ENCODE assay signal across 19 cellular contexts in the genomic region with DNA sequence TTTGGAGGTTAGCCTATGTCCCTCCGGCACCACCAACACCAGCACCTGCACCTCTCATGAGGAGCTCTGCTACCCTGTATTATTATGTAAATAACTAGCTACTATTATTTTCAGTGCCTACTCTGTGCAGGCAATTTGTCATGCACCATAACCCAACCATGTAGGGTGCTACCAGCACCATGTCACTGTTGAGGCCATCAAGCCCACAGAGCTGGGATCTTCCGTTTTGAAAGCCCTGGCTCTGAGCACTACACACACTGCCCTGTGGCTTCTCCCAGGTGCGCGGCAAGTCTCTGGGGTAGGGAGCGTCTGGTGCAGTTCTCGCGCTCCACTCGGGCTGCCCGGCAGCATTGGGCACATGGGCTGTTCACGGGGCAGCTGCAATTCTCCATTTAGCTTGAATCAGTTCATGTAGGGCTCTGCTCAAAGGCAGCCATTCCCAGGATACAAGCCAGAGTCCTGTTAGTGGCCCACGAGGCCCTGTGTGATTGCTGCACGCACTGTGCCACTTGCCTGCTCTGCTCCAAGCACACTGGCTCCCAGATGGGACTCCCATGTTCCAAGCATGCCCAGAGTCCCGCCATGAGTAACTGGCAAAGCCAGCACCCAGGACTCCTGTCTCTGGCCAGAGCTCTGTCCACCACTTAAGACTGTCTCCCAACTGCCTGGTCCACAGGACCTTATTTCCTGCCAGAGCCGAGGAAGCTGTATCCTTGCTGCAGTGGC. TPM values are rescaled to one million over a fixed set of nuclear protein-coding genes. Genes with fewer than 3 reads are reported as not detected.
"Had no signal": no experiment of that assay in that cellular context is flagged by ENCODE, and none has a peak within 500 bp of the region (broad histone marks: within the 10 kb centered on the region; RNA-seq: fewer than 3 reads in every experiment).

No MANE protein-coding gene starts in this region.

- H3K27ac ChIP-seq: cardiac muscle cell, left lung, parathyroid adenoma, right lobe of liver, skin epidermis, thoracic aorta, upper lobe of left lung had no signal

- H3K27ac Mint-ChIP-seq: activated CD4-positive, alpha-beta memory T cell treated with anti-CD3 and anti-CD28 coated beads, Interleukin-2, amount 10 ng/mL, durations not matched to agents 7 days and 5 days; activated CD4-positive, alpha-beta T cell treated with anti-CD3 and anti-CD28 coated beads, Interleukin-2, amount 10 ng/mL, durations not matched to agents 24 days and 14 days; activated naive CD4-positive, alpha-beta T cell treated with anti-CD3 and anti-CD28 coated beads, Interleukin-2, amount 10 ng/mL, durations not matched to agents 7 days and 5 days; activated T-cell treated with anti-CD3 and anti-CD28 coated beads, Interleukin-2, amount 50 U/mL, for 72 hours; immature natural killer cell; T-helper 1 cell treated with Interleukin-12 subunit alpha and Interleukin-12 subunit beta and Interleukin-4 antibody, amounts not matched to agents 30 μg/mL and 1 μg/mL, for 36 hours had no signal

- H3K4me3 ChIP-seq: cardiac muscle cell, left lung, right lobe of liver, skin epidermis, thoracic aorta, upper lobe of left lung had no signal

- H3K4me1 Mint-ChIP-seq: activated naive CD4-positive, alpha-beta T cell treated with anti-CD3 and anti-CD28 coated beads, Interleukin-2, amount 10 ng/mL, durations not matched to agents 7 days and 5 days; immature natural killer cell had no signal

- H3K27me3 ChIP-seq: cardiac muscle cell, left lung, right lobe of liver, upper lobe of left lung had no signal

- DNase-seq: activated CD4-positive, alpha-beta memory T cell treated with anti-CD3 and anti-CD28 coated beads, Interleukin-2, amount 10 ng/mL, durations not matched to agents 7 days and 5 days; activated CD4-positive, alpha-beta T cell treated with anti-CD3 and anti-CD28 coated beads, Interleukin-2, amount 10 ng/mL, durations not matched to agents 24 days and 14 days; activated effector memory CD4-positive, alpha-beta T cell treated with Interleukin-2 at 50 U/mL for 16 hours; activated naive CD4-positive, alpha-beta T cell treated with anti-CD3 and anti-CD28 coated beads, Interleukin-2, amount 10 ng/mL, durations not matched to agents 7 days and 5 days; activated T-cell treated with anti-CD3 and anti-CD28 coated beads, Interleukin-2, amount 50 U/mL, for 72 hours; cortex of kidney; immature natural killer cell; kidney glomerular epithelial cell; left lung; naive thymus-derived CD8-positive, alpha-beta T cell; right lobe of liver; stimulated activated CD4-positive, alpha-beta T cell treated with anti-CD3 and anti-CD28 coated beads, Interleukin-2, amount 100 ng/mL, for 24 hours; stimulated activated naive CD4-positive, alpha-beta T cell treated with Interleukin-2 at 50 U/mL for 16 hours had no signal

- H3K36me3 ChIP-seq: cardiac muscle cell, left lung, right lobe of liver, thoracic aorta, upper lobe of left lung had no signal

- H3K36me3 Mint-ChIP-seq: activated naive CD4-positive, alpha-beta T cell treated with anti-CD3 and anti-CD28 coated beads, Interleukin-2, amount 10 ng/mL, durations not matched to agents 7 days and 5 days; immature natural killer cell; naive thymus-derived CD8-positive, alpha-beta T cell had no signal

- H3K9me3 Mint-ChIP-seq: activated CD4-positive, alpha-beta memory T cell treated with anti-CD3 and anti-CD28 coated beads, Interleukin-2, amount 10 ng/mL, durations not matched to agents 7 days and 5 days; activated CD4-positive, alpha-beta T cell treated with anti-CD3 and anti-CD28 coated beads, Interleukin-2, amount 10 ng/mL, durations not matched to agents 24 days and 14 days; activated naive CD4-positive, alpha-beta T cell treated with anti-CD3 and anti-CD28 coated beads, Interleukin-2, amount 10 ng/mL, durations not matched to agents 7 days and 5 days; activated T-cell treated with anti-CD3 and anti-CD28 coated beads, Interleukin-2, amount 50 U/mL, for 72 hours; immature natural killer cell; naive thymus-derived CD8-positive, alpha-beta T cell; T-helper 1 cell treated with Interleukin-12 subunit alpha and Interleukin-12 subunit beta and Interleukin-4 antibody, amounts not matched to agents 30 μg/mL and 1 μg/mL, for 36 hours had no signal

- H3K27me3 Mint-ChIP-seq: activated CD4-positive, alpha-beta memory T cell treated with anti-CD3 and anti-CD28 coated beads, Interleukin-2, amount 10 ng/mL, durations not matched to agents 7 days and 5 days; activated CD4-positive, alpha-beta T cell treated with anti-CD3 and anti-CD28 coated beads, Interleukin-2, amount 10 ng/mL, durations not matched to agents 24 days and 14 days; naive thymus-derived CD8-positive, alpha-beta T cell had no signal

- H3K4me3 Mint-ChIP-seq: activated CD4-positive, alpha-beta memory T cell treated with anti-CD3 and anti-CD28 coated beads, Interleukin-2, amount 10 ng/mL, durations not matched to agents 7 days and 5 days; activated CD4-positive, alpha-beta T cell treated with anti-CD3 and anti-CD28 coated beads, Interleukin-2, amount 10 ng/mL, durations not matched to agents 24 days and 14 days; activated naive CD4-positive, alpha-beta T cell treated with anti-CD3 and anti-CD28 coated beads, Interleukin-2, amount 10 ng/mL, durations not matched to agents 7 days and 5 days; activated T-cell treated with anti-CD3 and anti-CD28 coated beads, Interleukin-2, amount 50 U/mL, for 72 hours; immature natural killer cell; naive thymus-derived CD8-positive, alpha-beta T cell; T-helper 1 cell treated with Interleukin-12 subunit alpha and Interleukin-12 subunit beta and Interleukin-4 antibody, amounts not matched to agents 30 μg/mL and 1 μg/mL, for 36 hours had no signal

- H3K9me3 ChIP-seq: left lung, right lobe of liver, thoracic aorta, upper lobe of left lung had no signal

- ATAC-seq: activated T-cell treated with anti-CD3 and anti-CD28 coated beads, Interleukin-2, amount 50 U/mL, for 72 hours; left lung; naive thymus-derived CD8-positive, alpha-beta T cell; right lobe of liver had no signal

RNA-seq across cellular contexts. Expression of gene CDON, which starts 42.5 kb away (rescaled TPM):
- polyA plus RNA-seq: immature natural killer cell had no signal
